In the genomic region with DNA sequence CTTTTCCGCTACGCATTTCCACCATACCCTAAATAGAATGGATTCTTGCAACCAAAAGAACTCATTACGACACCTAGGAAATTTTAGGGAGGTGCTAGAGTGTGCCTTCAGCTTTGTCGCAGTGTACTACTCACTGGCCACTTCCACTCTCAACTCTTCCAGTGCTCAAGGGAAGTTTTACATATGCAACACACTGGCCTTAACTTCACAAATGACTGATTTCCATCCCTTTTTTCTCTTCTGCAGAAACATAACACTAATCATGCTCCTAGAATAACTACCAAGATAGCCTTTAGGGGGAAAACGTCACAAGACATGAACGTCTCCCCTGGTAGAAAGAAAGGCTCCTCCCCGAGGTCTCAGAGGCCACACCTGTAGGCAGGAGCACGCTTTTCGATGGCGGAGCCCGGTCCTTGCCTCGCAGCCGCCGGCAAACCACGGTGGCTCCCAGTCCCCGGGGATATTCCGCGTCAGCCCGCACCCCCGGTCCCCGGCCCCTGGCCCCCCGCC, we compare ENCODE assay signal across 8 cellular contexts. TPM values are rescaled to one million over a fixed set of nuclear protein-coding genes. Genes with fewer than 3 reads are reported as not detected.
DNase-seq lines count a peak whose midpoint lies in the region; ATAC-seq and TF ChIP-seq lines count a peak whose summit lies in the region.

No MANE protein-coding gene starts in this region.

- peaks cover 16% of the 10 kb centered on the region for H3K4me1 ChIP-seq in A673 (ENCODE audit: insufficient read depth, low read length, poor library complexity, severe bottlenecking)
- H3K4me1 ChIP-seq in colonic mucosa: no peaks in the 10 kb centered on the region
- H3K4me1 ChIP-seq in lung (ENCODE audit: control insufficient read depth in 2 of 2, insufficient read depth in 2 of 2, low read length in 2 of 2): peaks cover 0 to 4% of the 10 kb centered on the region in 2 donors

- peak; percentile 42 for ATAC-seq in GM18520 (IDR thresholded peaks at IDR 0.05; ENCODE audit: unreplicated experiment)
- ATAC-seq in HG03060 (IDR thresholded peaks at IDR 0.05; ENCODE audit: low read depth, unreplicated experiment): peak; percentile 56
- ATAC-seq in lung (ENCODE audit: insufficient read depth, low FRiP score): peak; percentile 55

- H3K36me3 ChIP-seq in A673 (ENCODE audit: insufficient read depth, low read length, poor library complexity, severe bottlenecking) (no peaks in the 10 kb centered on the region), colonic mucosa (no peaks in the 10 kb centered on the region), lung (ENCODE audit: control insufficient read depth in 2 of 2, insufficient read depth in 2 of 2, low read length in 2 of 2) (no peaks in the 10 kb centered on the region)

- CTCF ChIA-PET in A673 (lab: Charles Lee): no interaction called here

- DNase-seq in A673 (ENCODE audit: low spot score): peak; percentile 68
- DNase-seq in NCI-H2227 (lab: John Stamatoyannopoulos, UW; ENCODE audit: unreplicated experiment): peak; percentile 80
- peak; percentile 73 for DNase-seq in activated CD4-positive, CD25-positive, alpha-beta regulatory T cell treated with anti-CD3 and anti-CD28 coated beads, Interleukin-2, amount 50 U/mL, for 72 hours
- peak; percentile 73 for DNase-seq in colonic mucosa
- DNase-seq in lung (ENCODE audit: low spot score): peak; percentile 66
- DNase-seq in stimulated activated CD4-positive, alpha-beta T cell treated with anti-CD3 and anti-CD28 coated beads, TNF-alpha, amount 100 ng/mL, for 48 hours (ENCODE audit: low read depth in 3 of 3): peak; percentile 48 to 57 (median 57)

- H3K27ac ChIP-seq in A673 (ENCODE audit: low read depth, low read length, poor library complexity, severe bottlenecking) (peak overlapping the region; percentile 99), colonic mucosa (peak overlapping the region; percentile 90), lung (ENCODE audit: low read depth in 1 of 2, low read length in 1 of 2) (peak overlapping the region; percentile 70 to 80)

- BruUV-seq in A673 (replicated peaks; lab: Mats Ljungman, UMichigan): TSS peak; percentile 53

- peak overlapping the region in 1 of 2 donors; percentile 74 for H3K9ac ChIP-seq in colonic mucosa (ENCODE audit: low read depth in 2 of 2, low read length in 2 of 2)

- no peak for TF ChIP-seq CTCF in A673 (conservative IDR thresholded peaks at IDR 0.05; ENCODE audit: low read depth, low read length)
- no peak for TF ChIP-seq CTCF in colonic mucosa (IDR thresholded peaks at IDR 0.05)
- no peak for TF ChIP-seq CTCF in lung (IDR thresholded peaks at IDR 0.05; ENCODE audit: control extremely low read depth, extremely low read depth)

- WGBS in lung, 2 donors: 3% methylated on average over 22 of the region's 22 CpGs

- intact Hi-C loops in A673 (cut with micrococcal nuclease; ENCODE audit: unreplicated experiment) (no loop called here), colonic mucosa (cut with DNase I) (no loop called here)

- no peaks in the 10 kb centered on the region for H3K27me3 ChIP-seq in A673 (replicated peaks; ENCODE audit: insufficient read depth, low read depth, low read length, poor library complexity)
- H3K27me3 ChIP-seq in colonic mucosa: no peaks in the 10 kb centered on the region
- H3K27me3 ChIP-seq in lung (ENCODE audit: control insufficient read depth, insufficient read depth): no peaks in the 10 kb centered on the region

- H3K4me3 ChIP-seq in A673 (ENCODE audit: low read depth, low read length, poor library complexity, severe bottlenecking) (peak overlapping the region; percentile 71), colonic mucosa (peak overlapping the region; percentile 69), lung (peak overlapping the region; percentile 55)

- POLR2A ChIA-PET in A673 (lab: Charles Lee; ENCODE audit: low non-redundant PET): interaction anchor here (0.5 to 0.6 kb wide), 5 partner anchors 9 to 1903 kb away, joined by 3 to 9 read pairs (median 4); no protein-coding TSS in a partner anchor

- no peaks in the 10 kb centered on the region for H3K9me3 ChIP-seq in A673 (ENCODE audit: low read depth, low read length, poor library complexity, severe bottlenecking)
- no peaks in the 10 kb centered on the region for H3K9me3 ChIP-seq in colonic mucosa
- no peaks in the 10 kb centered on the region for H3K9me3 ChIP-seq in lung (ENCODE audit: control insufficient read depth in 2 of 2, insufficient read depth in 1 of 2, low read length in 1 of 2)

RNA-seq across cellular contexts. Expression of a gene that starts 0.6 kb away (rescaled TPM):
- total RNA-seq in A673 (2021) (50.9 and 53.6 TPM in 2 replicates), colonic mucosa (10 to 100 TPM; 14.0 to 17.4 TPM), lung (10 to 100 TPM; 15.8 to 22.5 TPM)
- polyA plus RNA-seq in lung: 10 to 100 TPM; 15.2 to 23.2 TPM

RNA-seq across cellular contexts. Expression of a gene that starts 1.1 kb away (rescaled TPM):
- total RNA-seq in A673 (2021) (17.8 and 19.5 TPM in 2 replicates), colonic mucosa (10 to 100 TPM; 14.7 to 23.0 TPM), lung (10 to 100 TPM; 26.4 to 31.4 TPM)
- 10 to 100 TPM in 1 of 2 donors, 1 to 10 TPM in 1; 9.2 to 12.5 TPM for polyA plus RNA-seq in lung

Comparison
In these comparisons a context has a peak if more than half of its experiments do, and no peak if none do; other contexts are left out.
1. Peak in every context shown above with its lines: DNase-seq, ATAC-seq, H3K4me3 ChIP-seq and H3K27ac ChIP-seq.